In the genomic region with DNA sequence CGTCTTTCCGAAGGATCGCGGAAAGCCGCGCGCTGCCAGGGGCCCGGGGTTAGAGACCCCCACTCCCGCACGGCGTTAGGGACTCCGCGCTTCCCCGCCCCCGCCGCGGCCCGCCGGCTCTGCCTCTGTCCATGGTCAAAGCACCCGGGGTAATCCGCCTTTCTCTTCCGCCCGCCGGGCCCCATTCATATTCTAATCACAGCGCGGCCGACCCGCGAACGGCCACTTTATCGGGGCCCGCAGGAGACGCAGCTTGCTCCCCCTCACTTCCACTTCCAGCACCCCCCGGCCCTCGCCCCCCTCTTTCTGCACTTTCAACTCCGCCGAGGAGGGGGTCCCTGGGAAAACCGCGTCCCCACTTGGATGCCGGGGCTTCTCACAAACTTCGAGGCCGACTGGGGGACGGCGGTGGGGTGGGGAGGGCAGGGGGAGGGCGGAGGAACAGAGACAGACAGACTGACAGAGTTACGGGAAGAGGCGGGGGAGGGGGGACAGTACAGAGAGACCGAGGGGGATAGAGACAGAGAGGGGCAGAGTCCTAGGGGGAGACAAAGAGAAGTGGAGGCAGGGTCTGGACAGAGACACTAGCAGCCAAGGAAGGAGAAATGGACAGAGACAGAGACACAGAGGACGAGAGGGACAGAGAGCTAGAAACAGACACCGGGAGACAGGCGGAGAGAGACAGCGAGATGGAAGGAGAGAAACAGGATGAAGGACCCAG, we compare ENCODE assay signal across 9 cellular contexts. TPM values are rescaled to one million over a fixed set of nuclear protein-coding genes. Genes with fewer than 3 reads are reported as not detected.
A peak's percentile ranks its signal among the peaks of the same experiment; 100 is the strongest.
DNase-seq lines count a peak whose midpoint lies in the region; ATAC-seq and TF ChIP-seq lines count a peak whose summit lies in the region.
"Had no signal": no experiment of that assay in that cellular context is flagged by ENCODE, and none has a peak within 500 bp of the region (broad histone marks: within the 10 kb centered on the region; RNA-seq: fewer than 3 reads in every experiment).

No MANE protein-coding gene starts in this region.

- no peak overlapping the region for H3K4me2 ChIP-seq in osteoblast (ENCODE audit: insufficient read depth, low read length)

- no peak for ATAC-seq in GM18909 (IDR thresholded peaks at IDR 0.05; ENCODE audit: poor library complexity, unreplicated experiment)
- no peak for ATAC-seq in GM18502 (IDR thresholded peaks at IDR 0.05; ENCODE audit: poor library complexity, unreplicated experiment)
- ATAC-seq in HG03045 (IDR thresholded peaks at IDR 0.05; ENCODE audit: unreplicated experiment) = no peak

- no peak overlapping the region for H3K27ac ChIP-seq in osteoblast (ENCODE audit: low read depth, low read length)
- H3K27ac ChIP-seq: SJSA1 had no signal

- TF ChIP-seq CTCF in fibroblast of pulmonary artery (IDR thresholded peaks at IDR 0.05; ENCODE audit: low read length, missing control alignments) (no peak), osteoblast (IDR thresholded peaks at IDR 0.05; ENCODE audit: extremely low read depth, low read depth, low read length) (no peak)

- H3K4me1 ChIP-seq in osteoblast (ENCODE audit: insufficient read depth, low read length) = no peaks in the 10 kb centered on the region

- H4K20me1 ChIP-seq in osteoblast (ENCODE audit: insufficient read depth, low read length) = no peaks in the 10 kb centered on the region

- no peak overlapping the region for H2AFZ ChIP-seq in osteoblast (ENCODE audit: low read length)

- DNase-seq in ELR (ENCODE audit: low read depth) (peak; percentile 30), NCI-H748 (lab: John Stamatoyannopoulos, UW; ENCODE audit: unreplicated experiment) (peak; percentile 57), fibroblast of pulmonary artery (ENCODE audit: low read depth) (peak; percentile 25), osteoblast (ENCODE audit: insufficient read length, low spot score, missing footprints) (peak; percentile 92), SIG-M5 treated with dmso at 0.1 percent for 504 hours (lab: John Stamatoyannopoulos, UW; ENCODE audit: unreplicated experiment) (no peak)

- no peaks in the 10 kb centered on the region for H3K36me3 ChIP-seq in osteoblast (ENCODE audit: insufficient read depth, low read length)
- H3K36me3 ChIP-seq: SJSA1 had no signal

- H3K4me3 ChIP-seq in fibroblast of pulmonary artery (replicated peaks; ENCODE audit: low read depth, low read length) (no peak overlapping the region), osteoblast (ENCODE audit: insufficient read depth, low read length) (no peak overlapping the region)
- H3K4me3 ChIP-seq: SJSA1 had no signal

- no peaks in the 10 kb centered on the region for H3K9me3 ChIP-seq in osteoblast (ENCODE audit: low read depth, low read length)
- H3K9me3 ChIP-seq: SJSA1 had no signal

- peaks cover 66% of the 10 kb centered on the region for H3K27me3 ChIP-seq in osteoblast (ENCODE audit: insufficient read depth, low read length)

- no peaks in the 10 kb centered on the region for H3K79me2 ChIP-seq in osteoblast (ENCODE audit: insufficient read depth, low read length)

RNA-seq across cellular contexts. Expression of a gene that starts 1.1 kb away (rescaled TPM):
- total RNA-seq in osteoblast = not detected in 2 replicates
- total RNA-seq: SJSA1 had no signal
